ENCODE assay signal across 2 cellular contexts in the genomic region with DNA sequence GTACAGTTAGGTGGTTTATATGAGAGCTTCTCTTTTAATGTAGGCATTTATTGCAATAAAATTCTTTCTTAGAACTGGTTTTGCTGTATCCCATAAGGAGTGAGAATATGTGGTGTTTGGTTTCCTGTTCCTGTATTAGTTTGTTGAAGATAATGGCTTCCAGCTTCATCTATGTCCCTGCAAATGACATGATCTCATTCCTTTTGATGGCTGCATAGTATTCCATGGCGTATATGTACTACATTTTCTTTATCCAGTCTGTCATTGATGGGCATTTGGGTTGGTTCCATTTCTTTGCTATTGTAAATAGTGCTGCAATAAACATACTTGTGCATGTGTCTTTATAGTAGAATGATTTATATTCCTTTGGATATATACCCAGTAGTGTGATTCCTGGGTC.
A peak's percentile ranks its signal among the peaks of the same experiment; 100 is the strongest.
DNase-seq lines count a peak whose midpoint lies in the region; FAIRE-seq and TF ChIP-seq lines count a peak whose summit lies in the region.
"Not testable (repeated sequence)": the region's sequence is repeated elsewhere in the genome, so short reads cannot be mapped to it uniquely, and the experiment has no call there.

No MANE protein-coding gene starts in this region.

- not testable (repeated sequence) for H3K23me2 ChIP-seq in H1 (ENCODE audit: low read depth, low read length)

- not testable (repeated sequence) for H3K18ac ChIP-seq in H1 (ENCODE audit: extremely low read depth, low read length)

- H3K4me1 ChIP-seq in HEK293 (ENCODE audit: control insufficient read depth, insufficient read depth, low read length); H1 (replicated peaks in 1 of 4; ENCODE audit: control insufficient read depth in 3 of 4, insufficient read depth in 4 of 4, low read length in 3 of 4): not testable (repeated sequence)

- H4K20me1 ChIP-seq in H1 (replicated peaks in 1 of 2; ENCODE audit: control insufficient read depth in 1 of 2, insufficient read depth in 2 of 2, low read length in 2 of 2) = not testable (repeated sequence)

- 100% methylated on average over 1 of the region's 1 CpG; no CpG with 5 or more reads in 1 of the 2 experiments for WGBS in H1 (ENCODE audit: extremely low coverage in 1 of 2, insufficient coverage in 1 of 2, insufficient read length in 1 of 2, insufficient replicate concordance in 2 of 2, low coverage in 1 of 2, low lambda C conversion rate in 2 of 2, missing lambda C conversion rate in 1 of 2), 2 experiments

- not testable (repeated sequence) for H4K91ac ChIP-seq in H1 (replicated peaks; ENCODE audit: insufficient read length, low read length)

- not testable (repeated sequence) for H3K27ac ChIP-seq in HEK293 (ENCODE audit: extremely low read depth, low read depth, low read length); H1 (ENCODE audit: low read depth, low read length)

- H2BK20ac ChIP-seq in H1 (ENCODE audit: low read length) = not testable (repeated sequence)

- not testable (repeated sequence) for DNase-seq in H1 (ENCODE audit: low read depth in 1 of 2, low spot score in 2 of 2)

- not testable (repeated sequence) for TF ChIP-seq EP300 in H1 (IDR thresholded peaks at IDR 0.05; ENCODE audit: borderline replicate concordance in 1 of 2, low read depth in 2 of 2, low read length in 2 of 2)

- H3K9me3 ChIP-seq in HEK293 (ENCODE audit: control insufficient read depth, insufficient read depth, low read depth, low read length); H1 (ENCODE audit: insufficient read depth in 2 of 2, low read depth in 1 of 2, low read length in 1 of 2): not testable (repeated sequence)

- TF ChIP-seq RAD21 in H1 (IDR thresholded peaks at IDR 0.05 in 1 of 2, conservative IDR thresholded peaks at IDR 0.05 in 1 of 2; ENCODE audit: low read depth in 2 of 2, low read length in 2 of 2) = not testable (repeated sequence)

- TF ChIP-seq CTCF in HEK293 (tag by site-specific recombination; IDR thresholded peaks at IDR 0.05); H1 (IDR thresholded peaks at IDR 0.05; ENCODE audit: control extremely low read depth in 1 of 3, insufficient read depth in 1 of 3, low read depth in 1 of 3, low read length in 3 of 3): not testable (repeated sequence)

- FAIRE-seq in H1 (lab: Jason Lieb, UNC) = peak; percentile 39

- TF ChIP-seq POLR2A in H1 (IDR thresholded peaks at IDR 0.05; ENCODE audit: control extremely low read depth in 1 of 2, low read depth in 2 of 2, low read length in 2 of 2) = not testable (repeated sequence)

- not testable (repeated sequence) for H3K4me3 ChIP-seq in HEK293 (ENCODE audit: low read depth, low read length); H1 (ENCODE audit: extremely low read depth in 1 of 4, insufficient read depth in 2 of 4, low read depth in 3 of 4, low read length in 4 of 4)

- H3K4ac ChIP-seq in H1 (replicated peaks; ENCODE audit: insufficient read length, low read depth, low read length) = not testable (repeated sequence)

- not testable (repeated sequence) for H3K36me3 ChIP-seq in HEK293 (ENCODE audit: control insufficient read depth in 2 of 2, insufficient read depth in 1 of 2, low read length in 2 of 2); H1 (ENCODE audit: control insufficient read depth in 2 of 4, insufficient read depth in 4 of 4, low read length in 3 of 4)

- H3K79me2 ChIP-seq in H1 (ENCODE audit: control insufficient read depth in 1 of 2, insufficient read depth in 2 of 2, low read length in 2 of 2) = not testable (repeated sequence)

- H2BK12ac ChIP-seq in H1 (ENCODE audit: low read depth, low read length) = not testable (repeated sequence)

- H2BK120ac ChIP-seq in H1 (replicated peaks; ENCODE audit: low read depth, low read length) = not testable (repeated sequence)

- H2AFZ ChIP-seq in H1 (ENCODE audit: low read length) = not testable (repeated sequence)

- H2BK15ac ChIP-seq in H1 (ENCODE audit: low read length) = not testable (repeated sequence)

- CTCF ChIA-PET in HEK293 (lab: Yijun Ruan, JAX); H1 (lab: Charles Lee; ENCODE audit: partially characterized antibody): not testable (repeated sequence)

- POLR2A ChIA-PET in HEK293 (lab: Yijun Ruan, JAX); H1 (lab: Charles Lee; ENCODE audit: partially characterized antibody): not testable (repeated sequence)

- H3K79me1 ChIP-seq in H1 (ENCODE audit: low read depth, low read length) = not testable (repeated sequence)

- H4K8ac ChIP-seq in H1 (ENCODE audit: extremely low read depth, insufficient read depth, low read length) = not testable (repeated sequence)

- H3K4me2 ChIP-seq in H1 (ENCODE audit: insufficient read depth in 1 of 2, low read depth in 2 of 2, low read length in 2 of 2) = not testable (repeated sequence)

- not testable (repeated sequence) for H3K9ac ChIP-seq in H1 (replicated peaks in 1 of 4; ENCODE audit: extremely low read depth in 1 of 4, low read depth in 3 of 4, low read length in 3 of 4)

- H2BK5ac ChIP-seq in H1 (ENCODE audit: low read depth, low read length) = not testable (repeated sequence)

- not testable (repeated sequence) for H3K23ac ChIP-seq in H1 (ENCODE audit: insufficient read length)

- H3K56ac ChIP-seq in H1 (replicated peaks; ENCODE audit: insufficient read length, low read depth, low read length) = not testable (repeated sequence)

- H4K5ac ChIP-seq in H1 (ENCODE audit: insufficient read length, low read depth, low read length) = not testable (repeated sequence)

- H2AK5ac ChIP-seq in H1 (ENCODE audit: low read depth, low read length) = not testable (repeated sequence)

- H3K27me3 ChIP-seq in H1 (replicated peaks in 1 of 4; ENCODE audit: control insufficient read depth in 3 of 4, extremely low read depth in 1 of 4, insufficient read depth in 3 of 4, low read length in 3 of 4) = not testable (repeated sequence)

- not testable (repeated sequence) for H3K14ac ChIP-seq in H1 (ENCODE audit: insufficient read length)

TF ChIP-seq in HEK293, 187 proteins besides CTCF, POLR2A, EP300 and RAD21:
- peak; percentile 91 for TF ChIP-seq ZNF146 (tag by site-specific recombination; IDR thresholded peaks at IDR 0.05)
